In genomic region chr6:4480788-4481725, GRCh38 we compare ENCODE assay signal across 21 cellular contexts.
"Had no signal": no experiment of that assay in that cellular context is flagged by ENCODE, and none has a peak within 500 bp of the region (broad histone marks: within the 10 kb centered on the region; RNA-seq: fewer than 3 reads in every experiment).

No MANE protein-coding gene starts in this region.

- ATAC-seq: activated CD8-positive, alpha-beta T cell treated with anti-CD3 and anti-CD28 coated beads for 36 hours; activated T-helper 17 cell treated with anti-CD3 and anti-CD28 coated beads, Interleukin-2, amount 50 U/mL, for 72 hours; stimulated activated naive CD8-positive, alpha-beta T cell treated with anti-CD3 and anti-CD28 coated beads, Interleukin-15, Interleukin-2, amounts not matched to agents 100 U/mL and 50 U/mL, for 24 hours had no signal

- FAIRE-seq: colon, TTC549 had no signal

- H3K36me3 ChIP-seq: right atrium auricular region, transverse colon had no signal

- DNase-seq: activated CD4-positive, alpha-beta T cell treated with anti-CD3 and anti-CD28 coated beads, Interleukin-2, amount 10 ng/mL, durations not matched to agents 24 days and 14 days; activated CD8-positive, alpha-beta T cell treated with anti-CD3 and anti-CD28 coated beads for 36 hours; activated naive CD4-positive, alpha-beta T cell treated with Interleukin-2 at 50 U/mL for 16 hours; activated naive CD8-positive, alpha-beta T cell treated with anti-CD3 and anti-CD28 coated beads, Interleukin-2, amount 10 ng/mL, durations not matched to agents 7 days and 5 days; activated T-cell treated with anti-CD3 and anti-CD28 coated beads, Interleukin-2, amount 50 U/mL, for 1 hour; anterior cingulate cortex; dorsolateral prefrontal cortex; foreskin melanocyte; head of caudate nucleus; immature natural killer cell; mesendoderm; occipital lobe; stimulated activated CD4-positive, alpha-beta T cell treated with anti-CD3 and anti-CD28 coated beads, Interleukin-2, amount 100 ng/mL, for 24 hours; stimulated activated naive CD8-positive, alpha-beta T cell treated with anti-CD3 and anti-CD28 coated beads, Interleukin-15, Interleukin-2, amounts not matched to agents 100 U/mL and 50 U/mL, for 24 hours; substantia nigra; SW 1271; transverse colon had no signal

- H3K4me1 ChIP-seq: right atrium auricular region, transverse colon had no signal

- H3K4me3 ChIP-seq: dorsolateral prefrontal cortex, right atrium auricular region, transverse colon had no signal

- H3K9me3 ChIP-seq: right atrium auricular region, transverse colon had no signal

- H3K27ac ChIP-seq: dorsolateral prefrontal cortex, right atrium auricular region, transverse colon had no signal

- H3K27me3 ChIP-seq: right atrium auricular region, transverse colon had no signal
